ENCODE assay signal across 18 cellular contexts in the genomic region with DNA sequence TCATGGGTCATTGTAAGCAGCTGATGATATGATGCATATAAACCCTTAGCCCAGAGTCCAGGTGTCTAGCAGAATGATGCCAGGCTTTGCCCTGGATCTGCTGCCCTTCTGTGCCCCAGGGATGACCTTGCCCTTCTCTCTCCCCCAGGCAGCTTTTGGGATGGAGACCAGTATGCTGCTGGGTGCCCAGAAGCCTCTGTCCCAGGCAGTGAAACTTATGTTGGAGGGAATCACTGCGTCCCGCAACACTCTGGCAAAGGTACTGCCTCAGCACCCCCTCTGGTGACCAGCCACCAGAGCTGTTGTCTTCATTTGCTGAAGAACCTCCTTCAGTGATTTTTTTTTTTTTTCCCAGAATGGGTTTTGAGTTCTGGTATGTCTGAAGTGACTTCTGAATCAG. TPM values are rescaled to one million over a fixed set of nuclear protein-coding genes. Genes with fewer than 3 reads are reported as not detected.
DNase-seq lines count a peak whose midpoint lies in the region; ATAC-seq and TF ChIP-seq lines count a peak whose summit lies in the region.
"Had no signal": no experiment of that assay in that cellular context is flagged by ENCODE, and none has a peak within 500 bp of the region (broad histone marks: within the 10 kb centered on the region; RNA-seq: fewer than 3 reads in every experiment).

No MANE protein-coding gene starts in this region.

- H3K27me3 Mint-ChIP-seq in type B pancreatic cell = no peaks in the 10 kb centered on the region

- no peaks in the 10 kb centered on the region for H3K36me3 ChIP-seq in H7 (replicated peaks; ENCODE audit: control insufficient read depth, insufficient read depth, low read length)
- H3K36me3 ChIP-seq: BE2C had no signal

- no peak overlapping the region for H3K4me3 ChIP-seq in H7 (ENCODE audit: insufficient read depth, low read depth, low read length)
- H3K4me3 ChIP-seq: GM23248 had no signal

- H3K27me3 ChIP-seq in H7 (ENCODE audit: control insufficient read depth, insufficient read depth, low read length) = no peaks in the 10 kb centered on the region

- peaks cover 23% of the 10 kb centered on the region for H3K9me3 Mint-ChIP-seq in type B pancreatic cell

- H3K36me3 Mint-ChIP-seq in type B pancreatic cell = peaks cover 14% of the 10 kb centered on the region

- intact Hi-C loops in cardiac septum (cut with DNase I) (no loop called here), left cardiac atrium (cut with DNase I) (no loop called here)

- no peak for ATAC-seq in left cardiac atrium

- DNase-seq in cardiac septum (ENCODE audit: low spot score) (peak; percentile 65), left cardiac atrium (no peak), H7 (peak; percentile 22), iPS-NIHi7 (ENCODE audit: extremely low spot score) (peak; percentile 6), type B pancreatic cell (ENCODE audit: extremely low spot score, unreplicated experiment) (peak; percentile 32), middle frontal gyrus (ENCODE audit: extremely low spot score, low spot score) (no peak), NCI-H128 (lab: John Stamatoyannopoulos, UW; ENCODE audit: unreplicated experiment) (no peak)
- DNase-seq: BE2C; C1 segment of cervical spinal cord; CD4-positive, CD25-positive, alpha-beta regulatory T cell; COR-L47; DMS153; DMS79; GDM1; GM23248 had no signal

- no peak overlapping the region for H3K27ac Mint-ChIP-seq in type B pancreatic cell
- H3K27ac Mint-ChIP-seq: CD8-positive, alpha-beta memory T cell had no signal

- no peak overlapping the region for H3K4me3 Mint-ChIP-seq in type B pancreatic cell
- H3K4me3 Mint-ChIP-seq: CD4-positive, CD25-positive, alpha-beta regulatory T cell; CD8-positive, alpha-beta memory T cell had no signal

- TF ChIP-seq CTCF in type B pancreatic cell (conservative IDR thresholded peaks at IDR 0.05) = no peak

- no peaks in the 10 kb centered on the region for H3K4me1 Mint-ChIP-seq in type B pancreatic cell (ENCODE audit: unreplicated experiment)
- H3K4me1 Mint-ChIP-seq: CD4-positive, CD25-positive, alpha-beta regulatory T cell; CD8-positive, alpha-beta memory T cell had no signal

RNA-seq across cellular contexts. Expression of gene CYP46A1, which starts 23.3 kb away (rescaled TPM):
- total RNA-seq in cardiac septum = 5.5 TPM
- total RNA-seq in left cardiac atrium = 1 to 10 TPM; 4.1 to 4.7 TPM
- 0.04 and 0.42 TPM in 2 replicates for total RNA-seq in H7 (2014; rRNA removed; shearing (Covaris generic))
- total RNA-seq in type B pancreatic cell (ENCODE audit: low replicate concordance) = 0.98 and 4.7 TPM in 2 replicates
- total RNA-seq: CD4-positive, CD25-positive, alpha-beta regulatory T cell; H4; HT1080 had no signal

Comparison
In these comparisons a context has a peak if more than half of its experiments do, and no peak if none do; other contexts are left out.
1. DNase-seq: peak in cardiac septum (single experiment), H7 (single experiment), iPS-NIHi7 (single experiment) and type B pancreatic cell (single experiment); none in left cardiac atrium (single experiment), middle frontal gyrus (single experiment) and NCI-H128 (single experiment).